8 cellular contexts compared by ENCODE assay signal in the genomic region with DNA sequence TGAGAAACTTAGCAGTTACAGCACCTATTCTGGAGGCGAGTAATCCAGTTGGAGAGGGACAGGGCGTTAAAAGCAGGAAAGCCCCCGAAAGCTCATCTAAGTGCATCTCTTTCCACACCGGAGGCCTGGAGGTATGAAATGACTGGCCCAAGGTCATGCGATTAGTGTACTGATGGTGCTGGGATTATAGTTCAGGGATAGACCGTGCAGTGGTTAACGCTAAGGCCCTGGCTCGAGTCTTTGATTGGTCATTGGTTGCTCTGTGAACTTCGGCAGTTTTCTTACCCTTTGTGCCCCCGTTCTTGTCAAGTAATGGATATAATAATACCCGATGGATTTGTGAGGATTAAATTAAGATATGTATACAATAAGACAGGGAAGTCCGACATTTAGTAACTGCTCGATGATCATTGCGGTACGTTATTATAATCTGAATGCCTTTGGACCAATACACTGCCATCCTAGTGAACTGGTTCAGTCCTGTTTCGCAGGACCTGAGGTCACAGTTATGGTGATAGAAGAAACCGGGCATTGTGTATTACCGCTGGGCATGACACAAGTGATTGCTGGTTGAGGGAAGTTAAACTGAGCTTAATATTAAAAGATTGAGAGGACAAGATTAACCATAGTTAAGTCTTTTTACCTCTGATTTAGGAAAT. TPM values are rescaled to one million over a fixed set of nuclear protein-coding genes. Genes with fewer than 3 reads are reported as not detected.
DNase-seq lines count a peak whose midpoint lies in the region; FAIRE-seq and TF ChIP-seq lines count a peak whose summit lies in the region.

No MANE protein-coding gene starts in this region.

- WGBS in small intestine, 3 donors = 0 to 2% (median 1%) methylated on average over 18 of the region's 18 CpGs

- peak overlapping the region; percentile 96 for H3K9ac ChIP-seq in iPS-15b (ENCODE audit: low read depth, low read length)

- no peaks in the 10 kb centered on the region for H3K9me3 ChIP-seq in iPS-15b (ENCODE audit: control insufficient read depth, insufficient read depth, low read length)
- H3K9me3 ChIP-seq in small intestine (ENCODE audit: control insufficient read depth, low read depth) = no peaks in the 10 kb centered on the region

- no peak for DNase-seq in AG04449 (ENCODE audit: low read depth, low spot score)
- DNase-seq in GM12892 (ENCODE audit: insufficient read length) = no peak
- DNase-seq in NCI-H2227 treated with DMSO at 0.1 percent for 48 hours (lab: John Stamatoyannopoulos, UW) = peak; percentile 6
- peak; percentile 6 for DNase-seq in activated naive CD8-positive, alpha-beta T cell treated with anti-CD3 and anti-CD28 coated beads, Interleukin-2, amount 50 U/mL, for 16 hours (ENCODE audit: low read depth, low spot score)
- peak; percentile 74 for DNase-seq in small intestine
- DNase-seq in NCI-H1436 treated with DMSO at 0.1 percent for 48 hours (lab: John Stamatoyannopoulos, UW) = no peak
- no peak for DNase-seq in NCI-H187 (lab: John Stamatoyannopoulos, UW)

- H3K4me1 ChIP-seq in iPS-15b (ENCODE audit: control insufficient read depth, insufficient read depth, low read length) (peaks cover 8% of the 10 kb centered on the region), small intestine (ENCODE audit: control insufficient read depth in 2 of 2, insufficient read depth in 1 of 2, low read depth in 1 of 2, low read length in 1 of 2) (peaks cover 5 to 8% of the 10 kb centered on the region in 2 donors)

- peak; percentile 86 for TF ChIP-seq POLR2A in GM12892 (IDR thresholded peaks at IDR 0.05; ENCODE audit: low read depth, low read length)

- CTCF ChIA-PET in AG04449 (lab: Yijun Ruan, JAX) = interaction anchor here (1.4 to 1.6 kb wide), 2 partner anchors 10 to 66 kb away, joined by 3 read pairs; no protein-coding TSS in a partner anchor

- H3K36me3 ChIP-seq in iPS-15b (ENCODE audit: control insufficient read depth, insufficient read depth, low read length) (peaks cover 2% of the 10 kb centered on the region), small intestine (ENCODE audit: control insufficient read depth in 2 of 2, insufficient read depth in 2 of 2, low read length in 2 of 2) (no peaks in the 10 kb centered on the region)

- peak overlapping the region; percentile 98 to 99 for H3K27ac ChIP-seq in small intestine (ENCODE audit: low read depth in 1 of 2, low read length in 1 of 2)

- H3K4me3 ChIP-seq in AG04449 (ENCODE audit: low read depth, low read length) (peak overlapping the region; percentile 92), iPS-15b (ENCODE audit: low read depth, low read length) (peak overlapping the region; percentile 98), small intestine (ENCODE audit: low read depth in 1 of 2, low read length in 2 of 2) (peak overlapping the region; percentile 91 to 98)

- POLR2A ChIA-PET in AG04449 (lab: Yijun Ruan, JAX) = no interaction called here

- FAIRE-seq in GM12892 (lab: Jason Lieb, UNC) = peak; percentile 38
- FAIRE-seq in small intestine (lab: Jason Lieb, UNC) = no peak

- H3K27me3 ChIP-seq in iPS-15b (ENCODE audit: control insufficient read depth, insufficient read depth, low read length) = no peaks in the 10 kb centered on the region
- no peaks in the 10 kb centered on the region for H3K27me3 ChIP-seq in small intestine (ENCODE audit: control insufficient read depth in 2 of 2, insufficient read depth in 2 of 2, low read length in 2 of 2)

- TF ChIP-seq CTCF in AG04449 (IDR thresholded peaks at IDR 0.05; ENCODE audit: insufficient read depth, low read length, missing control alignments) = no peak

RNA-seq across cellular contexts. Expression of a gene that starts 1.0 kb away (rescaled TPM):
- polyA plus RNA-seq in GM12892 (2012; ENCODE audit: missing spikeins) = 229 TPM
- polyA plus RNA-seq in small intestine = 100 to 1,000 TPM in 2 of 3 donors, 10 to 100 TPM in 1; 89.2 to 266 (median 112) TPM

RNA-seq across cellular contexts. Expression of a gene that starts 18.9 kb away (rescaled TPM):
- not detected for polyA plus RNA-seq in GM12892 (2012; ENCODE audit: missing spikeins)
- polyA plus RNA-seq in small intestine = under 1 TPM in 1 of 3 donors, not detected in 2; 0.07 TPM

RNA-seq across cellular contexts. Expression of a gene that starts 32.9 kb away (rescaled TPM):
- 7.5 TPM for polyA plus RNA-seq in GM12892 (2012; ENCODE audit: missing spikeins)
- polyA plus RNA-seq in small intestine = 10 to 100 TPM in 1 of 3 donors, 1 to 10 TPM in 2; 6.2 to 13.6 (median 8.3) TPM

Comparison
In these comparisons a context has a peak if more than half of its experiments do, and no peak if none do; other contexts are left out.
1. DNase-seq: peak in NCI-H2227 treated with DMSO at 0.1 percent for 48 hours (single experiment), activated naive CD8-positive, alpha-beta T cell treated with anti-CD3 and anti-CD28 coated beads, Interleukin-2, amount 50 U/mL, for 16 hours (single experiment) and small intestine (single experiment); none in AG04449 (single experiment), GM12892 (single experiment), NCI-H1436 treated with DMSO at 0.1 percent for 48 hours (single experiment) and NCI-H187 (0 of 2).
2. Peak in every context shown above with its lines, with median percentiles within 50 percentile points of each other: H3K4me3 ChIP-seq.